ENCODE assay signal across 17 cellular contexts in the genomic region with DNA sequence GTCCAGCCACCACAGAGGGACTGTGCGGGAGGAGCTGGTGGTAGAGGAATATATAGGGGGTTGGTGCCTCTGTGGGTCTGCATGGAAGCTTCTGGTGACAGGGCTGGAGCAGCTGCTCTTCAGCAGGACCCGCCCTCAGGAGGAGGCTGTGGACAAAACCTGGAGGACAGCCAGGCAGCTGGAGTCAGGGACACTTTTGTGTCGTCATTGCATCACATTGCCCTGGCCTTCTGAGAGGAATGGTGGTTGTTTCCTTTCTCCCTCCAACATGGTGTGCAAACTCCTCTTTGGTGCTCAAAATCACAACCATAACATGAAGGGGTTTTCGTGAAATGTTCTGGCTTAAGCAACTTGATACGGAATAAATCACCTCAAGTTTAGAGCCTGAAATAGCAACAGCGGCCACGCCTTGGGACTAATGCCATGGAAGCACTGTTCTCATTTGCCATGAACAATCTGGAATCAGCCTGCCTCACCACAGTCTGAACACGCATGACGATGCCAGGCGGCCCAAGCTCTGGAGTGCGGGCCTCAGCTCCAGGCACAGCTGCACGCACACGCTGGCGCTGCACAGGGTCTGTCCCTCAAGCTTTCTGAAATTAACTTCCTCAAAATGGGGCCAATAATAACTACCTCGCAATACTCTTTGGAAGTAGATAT. TPM values are rescaled to one million over a fixed set of nuclear protein-coding genes. Genes with fewer than 3 reads are reported as not detected.
DNase-seq lines count a peak whose midpoint lies in the region; ATAC-seq and TF ChIP-seq lines count a peak whose summit lies in the region.
"Had no signal": no experiment of that assay in that cellular context is flagged by ENCODE, and none has a peak within 500 bp of the region (broad histone marks: within the 10 kb centered on the region; RNA-seq: fewer than 3 reads in every experiment).

No MANE protein-coding gene starts in this region.

- H3K27ac ChIP-seq in caudate nucleus (ENCODE audit: low read depth, low read length) (peak overlapping the region; percentile 24), PC-9 (no peak overlapping the region)

- H4K20me1 ChIP-seq in PC-9 (ENCODE audit: insufficient read depth): no peaks in the 10 kb centered on the region

- H3K4me2 ChIP-seq in PC-9: no peak overlapping the region

- TF ChIP-seq POLR2A in GM18505 (IDR thresholded peaks at IDR 0.05; ENCODE audit: borderline replicate concordance, extremely low read depth, insufficient read depth, insufficient read length): no peak

- peak; percentile 22 for DNase-seq in AG08395 (ENCODE audit: low spot score)
- DNase-seq in H7: peak; percentile 38
- DNase-seq in caudate nucleus (lab: John Stamatoyannopoulos, UW): peak in 15 of 61 donors; percentile 3 to 30 (median 9)
- DNase-seq in iPS-NIHi7 (ENCODE audit: extremely low spot score): peak; percentile 20
- no peak for DNase-seq in Kasumi-1 (lab: John Stamatoyannopoulos, UW)
- DNase-seq in PC-9: no peak
- no peak for DNase-seq in NCI-H226
- DNase-seq: activated CD8-positive, alpha-beta memory T cell treated with anti-CD3 and anti-CD28 coated beads for 24 hours; activated naive CD4-positive, alpha-beta T cell treated with Interleukin-2 at 50 U/mL for 16 hours; foreskin melanocyte; left colon; NCI-H1105; T-helper 2 cell had no signal

- no peaks in the 10 kb centered on the region for H3K4me1 ChIP-seq in PC-9 (replicated peaks; ENCODE audit: insufficient read depth)

- no peak overlapping the region for H2AFZ ChIP-seq in PC-9

- TF ChIP-seq CTCF in PC-9 (conservative IDR thresholded peaks at IDR 0.05): no peak

- CTCF ChIA-PET in PC-9 (lab: Charles Lee): no interaction called here

- H3K79me2 ChIP-seq in PC-9 (ENCODE audit: low read depth): no peaks in the 10 kb centered on the region

- H3K36me3 ChIP-seq in H7 (replicated peaks; ENCODE audit: control insufficient read depth, insufficient read depth, low read length): no peaks in the 10 kb centered on the region
- H3K36me3 ChIP-seq in PC-9 (ENCODE audit: low read depth): no peaks in the 10 kb centered on the region

- no peaks in the 10 kb centered on the region for H3K9me3 ChIP-seq in PC-9 (ENCODE audit: insufficient read depth, low read depth)

- H3K9me2 ChIP-seq in PC-9 (ENCODE audit: insufficient read depth): no peaks in the 10 kb centered on the region; the same call in 1 of the 2 replicates

- no TSS peak for BruUV-seq in PC-9 (replicated peaks; lab: Mats Ljungman, UMichigan)

- H3K4me3 ChIP-seq in H7 (ENCODE audit: insufficient read depth, low read depth, low read length) (no peak overlapping the region), PC-9 (no peak overlapping the region)

- no peaks in the 10 kb centered on the region for H3F3A ChIP-seq in PC-9 (ENCODE audit: insufficient read depth, low read depth)

- ATAC-seq in GM18505 (IDR thresholded peaks at IDR 0.05; ENCODE audit: unreplicated experiment): no peak
- ATAC-seq: left colon; stimulated activated memory B cell treated with anti-CD40 and anti-IgM and Interleukin-4, amounts not matched to agents 10 μg/mL and 1 μg/mL and 100 μg/mL, for 72 hours had no signal

- intact Hi-C loops in PC-9 (cut with micrococcal nuclease; ENCODE audit: unreplicated experiment): no loop called here

- H3K27me3 ChIP-seq in H7 (ENCODE audit: control insufficient read depth, insufficient read depth, low read length) (no peaks in the 10 kb centered on the region; the same call in 1 of the 2 replicates), PC-9 (ENCODE audit: insufficient read depth, low read depth) (no peaks in the 10 kb centered on the region)

- POLR2A ChIA-PET in PC-9 (lab: Charles Lee; ENCODE audit: unreplicated experiment): interaction anchor here (0.5 kb wide), 1 partner anchor 13 kb away, joined by 5 read pairs; no protein-coding TSS in a partner anchor

RNA-seq across cellular contexts. Expression of a gene that starts 17.1 kb away (rescaled TPM):
- not detected in 2 replicates for total RNA-seq in H7 (2014; rRNA removed; shearing (Covaris generic))
- total RNA-seq in PC-9 (2021): not detected in 2 replicates
- total RNA-seq: chondrocyte, left colon, OCI-LY7 had no signal

RNA-seq across cellular contexts. Expression of a gene that starts 21.8 kb away (rescaled TPM):
- 4.4 and 5.6 TPM in 2 replicates for total RNA-seq in H7 (2014; rRNA removed; shearing (Covaris generic))
- total RNA-seq in PC-9 (2021): 22.0 and 26.7 TPM in 2 replicates

Comparison
In these comparisons a context has a peak if more than half of its experiments do, and no peak if none do; other contexts are left out.
1. DNase-seq: peak in AG08395 (single experiment), H7 (single experiment) and iPS-NIHi7 (single experiment); none in Kasumi-1 (0 of 2), PC-9 (0 of 2) and NCI-H226 (single experiment).